In genomic region chr14:36264595-36264994, GRCh38 we compare ENCODE assay signal across 30 cellular contexts.
"Had no signal": no experiment of that assay in that cellular context is flagged by ENCODE, and none has a peak within 500 bp of the region (broad histone marks: within the 10 kb centered on the region; RNA-seq: fewer than 3 reads in every experiment).

No MANE protein-coding gene starts in this region.

- H3K4me1 ChIP-seq: adrenal gland, body of pancreas, breast epithelium had no signal

- H3K9me3 ChIP-seq: adrenal gland, body of pancreas, breast epithelium had no signal

- DNase-seq: activated B cell treated with CpG ODN at 0.5 μM for 24 hours; activated CD4-positive, alpha-beta memory T cell treated with anti-CD3 and anti-CD28 coated beads for 36 hours; activated CD4-positive, alpha-beta T cell treated with anti-CD3 and anti-CD28 coated beads for 4 hours; activated CD4-positive, alpha-beta T cell treated with anti-CD3 and anti-CD28 coated beads, Interleukin-2, amount 10 ng/mL, durations not matched to agents 24 days and 14 days; activated CD4-positive, alpha-beta T cell treated with anti-CD3 and anti-CD28 coated beads, Interleukin-2, amount 50 U/mL, for 1 hour; activated CD4-positive, alpha-beta T cell treated with anti-CD3 and anti-CD28 coated beads, Interleukin-2, amount 50 U/mL, for 4 hours; activated CD4-positive, CD25-positive, alpha-beta regulatory T cell treated with anti-CD3 and anti-CD28 coated beads, Interleukin-2, amount 50 U/mL, for 72 hours; activated CD8-positive, alpha-beta memory T cell treated with anti-CD3 and anti-CD28 coated beads, Interleukin-2, amount 50 U/mL, for 4 hours; activated CD8-positive, alpha-beta T cell treated with anti-CD3 and anti-CD28 coated beads for 36 hours; activated effector memory CD4-positive, alpha-beta T cell treated with anti-CD3 and anti-CD28 coated beads, Interleukin-2, amount 50 U/mL, for 16 hours; activated gamma-delta T cell treated with Interleukin-2 at 50 U/mL for 16 hours; activated naive CD4-positive, alpha-beta T cell; activated naive CD4-positive, alpha-beta T cell treated with anti-CD3 and anti-CD28 coated beads for 36 hours; activated naive CD4-positive, alpha-beta T cell treated with anti-CD3 and anti-CD28 coated beads, Interleukin-2, amount 50 U/mL, for 16 hours; activated naive CD8-positive, alpha-beta T cell treated with anti-CD3 and anti-CD28 coated beads for 36 hours; activated T-cell treated with anti-CD3 and anti-CD28 coated beads for 4 hours; activated T-cell treated with anti-CD3 and anti-CD28 coated beads, Interleukin-2, amount 50 U/mL, for 1 hour; activated T-cell treated with anti-CD3 and anti-CD28 coated beads, Interleukin-2, amount 50 U/mL, for 4 hours; activated T-cell treated with anti-CD3 and anti-CD28 coated beads, Interleukin-2, amount 50 U/mL, for 72 hours; adrenal gland; amniotic stem cell; aorta; body of pancreas; brain microvascular endothelial cell; central memory CD4-positive, alpha-beta T cell; T-helper 2 cell; T-helper 9 cell had no signal

- H3K36me3 ChIP-seq: adrenal gland, brain microvascular endothelial cell, breast epithelium had no signal

- H3K27ac ChIP-seq: adrenal gland, body of pancreas, brain microvascular endothelial cell, breast epithelium, VCaP had no signal

- ATAC-seq: activated CD8-positive, alpha-beta T cell treated with anti-CD3 and anti-CD28 coated beads for 36 hours; activated T-cell treated with anti-CD3 and anti-CD28 coated beads, Interleukin-2, amount 50 U/mL, for 4 hours; activated T-cell treated with anti-CD3 and anti-CD28 coated beads, Interleukin-2, amount 50 U/mL, for 72 hours; activated T-helper 17 cell treated with anti-CD3 and anti-CD28 coated beads, Interleukin-2, amount 50 U/mL, for 72 hours; body of pancreas had no signal

- H3K27me3 ChIP-seq: adrenal gland, body of pancreas, brain microvascular endothelial cell, breast epithelium had no signal

- H3K4me3 ChIP-seq: adrenal gland, body of pancreas, breast epithelium had no signal
